In the genomic region with DNA sequence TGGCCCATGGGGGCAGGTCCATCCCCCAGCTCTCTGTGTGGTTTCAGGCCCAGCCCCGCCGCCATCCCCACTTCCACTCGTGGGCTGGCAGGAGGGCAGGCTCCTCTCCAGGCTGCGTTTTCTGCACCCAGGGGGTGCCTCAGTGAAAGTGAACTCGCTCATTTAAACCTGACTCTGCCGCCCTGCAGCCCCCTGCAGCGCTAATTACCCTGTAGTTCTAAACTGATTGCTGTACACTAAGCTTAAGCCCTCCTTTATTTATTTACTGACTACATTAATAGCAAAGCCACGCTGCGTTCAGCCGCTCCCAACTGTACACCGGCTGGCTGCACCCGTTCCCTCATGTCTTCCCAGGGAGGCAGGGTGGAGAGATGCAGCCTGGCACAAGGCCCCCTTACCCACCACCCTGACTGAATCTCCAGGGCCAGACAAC, we compare ENCODE assay signal across 17 cellular contexts. TPM values are rescaled to one million over a fixed set of nuclear protein-coding genes. Genes with fewer than 3 reads are reported as not detected.
DNase-seq lines count a peak whose midpoint lies in the region; ATAC-seq and TF ChIP-seq lines count a peak whose summit lies in the region.
"Had no signal": no experiment of that assay in that cellular context is flagged by ENCODE, and none has a peak within 500 bp of the region (broad histone marks: within the 10 kb centered on the region; RNA-seq: fewer than 3 reads in every experiment).

No MANE protein-coding gene starts in this region.

- intact Hi-C loops in natural killer cell (cut with micrococcal nuclease) (no loop called here), activated B cell treated with CpG ODN at 0.5 μM for 24 hours (cut with micrococcal nuclease) (loop anchor here (2.0 kb wide), 1 partner anchor 201 kb away; the partner anchor contains the start of gene ZBTB16)
- intact Hi-C loops in activated T-helper 1 cell treated with anti-CD3 and anti-CD28 coated beads, Interleukin-12 subunit alpha, Interleukin-12 subunit beta, Interleukin-2, Interleukin-4 antibody, amounts not matched to agents 30 ng/mL and 10 ng/mL and 1 ng/mL, durations not matched to agents 14 hours and 24 hours and 36 hours (cut with micrococcal nuclease) = no loop called here

- peak overlapping the region; percentile 19 for H4K91ac ChIP-seq in neuronal stem cell (ENCODE audit: low read depth, low read length, poor library complexity)

- no peak overlapping the region for H3K4me3 Mint-ChIP-seq in natural killer cell
- no peak overlapping the region for H3K4me3 Mint-ChIP-seq in natural killer cell treated with Interleukin-12 subunit alpha and Interleukin-12 subunit beta and Interleukin-15 and Interleukin-18, amount 100 ng/mL, for 72 hours
- peak overlapping the region; percentile 11 for H3K4me3 Mint-ChIP-seq in activated B cell treated with CpG ODN at 0.5 μM for 24 hours
- no peak overlapping the region for H3K4me3 Mint-ChIP-seq in activated T-helper 1 cell treated with anti-CD3 and anti-CD28 coated beads, Interleukin-12 subunit alpha, Interleukin-12 subunit beta, Interleukin-2, Interleukin-4 antibody, amounts not matched to agents 30 ng/mL and 10 ng/mL and 1 ng/mL, durations not matched to agents 14 hours and 24 hours and 36 hours
- H3K4me3 Mint-ChIP-seq in T-cell = no peak overlapping the region
- H3K4me3 Mint-ChIP-seq: activated naive CD4-positive, alpha-beta T cell treated with anti-CD3 and anti-CD28 coated beads for 36 hours had no signal

- H4K8ac ChIP-seq in neuronal stem cell (ENCODE audit: low read depth, low read length) = no peak overlapping the region

- CTCF ChIA-PET in activated B cell treated with CpG ODN at 0.5 μM for 24 hours (lab: Charles Lee) (interaction anchor here (1.1 to 8.9 kb wide), 16 partner anchors 72 to 454 kb away, joined by 3 to 306 read pairs (median 20); partner anchors contain the start of gene ZBTB16), T-cell (lab: Charles Lee) (interaction anchor here (0.6 to 7.5 kb wide), 18 partner anchors 20 to 1007 kb away, joined by 3 to 86 read pairs (median 4); partner anchors contain the start of gene ZBTB16 (in 1 of the 2))

- H3K36me3 ChIP-seq in neuronal stem cell (replicated peaks in 1 of 2; ENCODE audit: control insufficient read depth in 2 of 2, insufficient read depth in 2 of 2, low read length in 2 of 2) = no peaks in the 10 kb centered on the region

- no peaks in the 10 kb centered on the region for H3K9me3 Mint-ChIP-seq in natural killer cell
- no peaks in the 10 kb centered on the region for H3K9me3 Mint-ChIP-seq in natural killer cell treated with Interleukin-12 subunit alpha and Interleukin-12 subunit beta and Interleukin-15 and Interleukin-18, amount 100 ng/mL, for 72 hours
- no peaks in the 10 kb centered on the region for H3K9me3 Mint-ChIP-seq in activated B cell treated with CpG ODN at 0.5 μM for 24 hours
- no peaks in the 10 kb centered on the region for H3K9me3 Mint-ChIP-seq in activated T-helper 1 cell treated with anti-CD3 and anti-CD28 coated beads, Interleukin-12 subunit alpha, Interleukin-12 subunit beta, Interleukin-2, Interleukin-4 antibody, amounts not matched to agents 30 ng/mL and 10 ng/mL and 1 ng/mL, durations not matched to agents 14 hours and 24 hours and 36 hours
- no peaks in the 10 kb centered on the region for H3K9me3 Mint-ChIP-seq in T-cell
- H3K9me3 Mint-ChIP-seq: activated naive CD4-positive, alpha-beta T cell treated with anti-CD3 and anti-CD28 coated beads for 36 hours; naive thymus-derived CD8-positive, alpha-beta T cell had no signal

- H3K27me3 Mint-ChIP-seq in natural killer cell (ENCODE audit: low read depth in 2 of 2) = no peaks in the 10 kb centered on the region
- H3K27me3 Mint-ChIP-seq in natural killer cell treated with Interleukin-12 subunit alpha and Interleukin-12 subunit beta and Interleukin-15 and Interleukin-18, amount 100 ng/mL, for 72 hours = no peaks in the 10 kb centered on the region
- H3K27me3 Mint-ChIP-seq in activated B cell treated with CpG ODN at 0.5 μM for 24 hours = no peaks in the 10 kb centered on the region
- H3K27me3 Mint-ChIP-seq in activated T-helper 1 cell treated with anti-CD3 and anti-CD28 coated beads, Interleukin-12 subunit alpha, Interleukin-12 subunit beta, Interleukin-2, Interleukin-4 antibody, amounts not matched to agents 30 ng/mL and 10 ng/mL and 1 ng/mL, durations not matched to agents 14 hours and 24 hours and 36 hours (ENCODE audit: insufficient read depth) = no peaks in the 10 kb centered on the region
- H3K27me3 Mint-ChIP-seq in T-cell = no peaks in the 10 kb centered on the region

- no peak overlapping the region for H3K4me3 ChIP-seq in neuronal stem cell (ENCODE audit: low read length in 2 of 2)
- H3K4me3 ChIP-seq: smooth muscle cell had no signal

- H2AFZ ChIP-seq in neuronal stem cell (ENCODE audit: low read length) = no peak overlapping the region

- no peak overlapping the region for H3K4ac ChIP-seq in neuronal stem cell (ENCODE audit: low read length)

- H2BK12ac ChIP-seq in neuronal stem cell (ENCODE audit: low read length) = peak overlapping the region; percentile 77

- no peak overlapping the region for H3K27ac ChIP-seq in neuronal stem cell (replicated peaks; ENCODE audit: low read length)
- H3K27ac ChIP-seq: KMS-11 had no signal

- H3K4me1 ChIP-seq in neuronal stem cell (ENCODE audit: control insufficient read depth in 2 of 2, insufficient read depth in 1 of 2, low read depth in 1 of 2, low read length in 2 of 2) = peaks cover 37 to 45% of the 10 kb centered on the region in 2 donors

- H2BK15ac ChIP-seq in neuronal stem cell (ENCODE audit: low read length) = peak overlapping the region; percentile 86

- no peaks in the 10 kb centered on the region for H3K9me3 ChIP-seq in neuronal stem cell (replicated peaks in 1 of 2; ENCODE audit: control insufficient read depth in 2 of 2, insufficient read depth in 1 of 2, low read depth in 1 of 2, low read length in 2 of 2)

- H3K4me1 Mint-ChIP-seq in natural killer cell = peaks cover 8 to 16% of the 10 kb centered on the region in 2 donors
- H3K4me1 Mint-ChIP-seq in natural killer cell treated with Interleukin-12 subunit alpha and Interleukin-12 subunit beta and Interleukin-15 and Interleukin-18, amount 100 ng/mL, for 72 hours (ENCODE audit: low read depth in 2 of 2) = peaks cover 0 to 10% of the 10 kb centered on the region in 2 donors
- peaks cover 31% of the 10 kb centered on the region for H3K4me1 Mint-ChIP-seq in activated B cell treated with CpG ODN at 0.5 μM for 24 hours
- H3K4me1 Mint-ChIP-seq in activated T-helper 1 cell treated with anti-CD3 and anti-CD28 coated beads, Interleukin-12 subunit alpha, Interleukin-12 subunit beta, Interleukin-2, Interleukin-4 antibody, amounts not matched to agents 30 ng/mL and 10 ng/mL and 1 ng/mL, durations not matched to agents 14 hours and 24 hours and 36 hours (ENCODE audit: low read depth) = no peaks in the 10 kb centered on the region
- H3K4me1 Mint-ChIP-seq in T-cell = peaks cover 0 to 13% (median 2%) of the 10 kb centered on the region in 3 donors

- POLR2A ChIA-PET in activated B cell treated with CpG ODN at 0.5 μM for 24 hours (lab: Charles Lee) (interaction anchor here (0.9 to 3.2 kb wide), 7 partner anchors 72 to 363 kb away, joined by 4 to 16 read pairs (median 7); partner anchors contain the start of gene ZBTB16), T-cell (lab: Charles Lee) (no interaction called here)

- DNase-seq in natural killer cell = no peak
- no peak for DNase-seq in natural killer cell treated with Interleukin-12 subunit alpha and Interleukin-12 subunit beta and Interleukin-15 and Interleukin-18, amount 100 ng/mL, for 72 hours (ENCODE audit: low spot score)
- no peak for DNase-seq in activated B cell treated with CpG ODN at 0.5 μM for 24 hours
- DNase-seq in neuronal stem cell (ENCODE audit: low spot score) = no peak
- DNase-seq in kidney tubule cell (ENCODE audit: low spot score) = no peak
- no peak for DNase-seq in Kasumi-1 (lab: John Stamatoyannopoulos, UW)
- DNase-seq in activated T-helper 1 cell treated with anti-CD3 and anti-CD28 coated beads, Interleukin-12 subunit alpha, Interleukin-12 subunit beta, Interleukin-2, Interleukin-4 antibody, amounts not matched to agents 30 ng/mL and 10 ng/mL and 1 ng/mL, durations not matched to agents 14 hours and 24 hours and 36 hours (ENCODE audit: low spot score) = no peak
- DNase-seq in T-cell = no peak
- DNase-seq: activated CD8-positive, alpha-beta memory T cell treated with anti-CD3 and anti-CD28 coated beads for 24 hours; activated naive CD4-positive, alpha-beta T cell treated with anti-CD3 and anti-CD28 coated beads for 36 hours; central memory CD4-positive, alpha-beta T cell; naive thymus-derived CD8-positive, alpha-beta T cell; NCI-H226; SHP77 treated with DMSO at 0.1 percent for 48 hours; T-helper 9 cell had no signal

- H3K4me2 ChIP-seq in neuronal stem cell (ENCODE audit: insufficient read depth, low read length, poor library complexity, severe bottlenecking) = no peak overlapping the region
- H3K4me2 ChIP-seq: KMS-11, smooth muscle cell had no signal

- no peaks in the 10 kb centered on the region for H3K27me3 ChIP-seq in neuronal stem cell (ENCODE audit: control insufficient read depth in 3 of 3, insufficient read depth in 3 of 3, low read depth in 1 of 3, low read length in 3 of 3)

- H2BK120ac ChIP-seq in neuronal stem cell (ENCODE audit: low read depth, low read length) = peak overlapping the region; percentile 18

- no peak overlapping the region for H3K9ac ChIP-seq in neuronal stem cell (ENCODE audit: low read depth, low read length, poor library complexity)
- H3K9ac ChIP-seq: KMS-11 had no signal

- TF ChIP-seq CTCF in natural killer cell (IDR thresholded peaks at IDR 0.05) (no peak), activated B cell treated with CpG ODN at 0.5 μM for 24 hours (IDR thresholded peaks at IDR 0.05) (no peak)

- peak overlapping the region; percentile 28 for H3K14ac ChIP-seq in neuronal stem cell (ENCODE audit: low read length)

- H3K18ac ChIP-seq in neuronal stem cell (ENCODE audit: low read length) = peak overlapping the region; percentile 84

- H2BK5ac ChIP-seq in neuronal stem cell (ENCODE audit: low read length) = no peak overlapping the region

- peak overlapping the region; percentile 54 for H2AK5ac ChIP-seq in neuronal stem cell (ENCODE audit: low read depth, low read length)

- H3K27ac Mint-ChIP-seq in natural killer cell = peak overlapping the region; percentile 10 to 70
- H3K27ac Mint-ChIP-seq in natural killer cell treated with Interleukin-12 subunit alpha and Interleukin-12 subunit beta and Interleukin-15 and Interleukin-18, amount 100 ng/mL, for 72 hours = no peak overlapping the region
- H3K27ac Mint-ChIP-seq in activated B cell treated with CpG ODN at 0.5 μM for 24 hours = peak overlapping the region; percentile 31
- H3K27ac Mint-ChIP-seq in activated T-helper 1 cell treated with anti-CD3 and anti-CD28 coated beads, Interleukin-12 subunit alpha, Interleukin-12 subunit beta, Interleukin-2, Interleukin-4 antibody, amounts not matched to agents 30 ng/mL and 10 ng/mL and 1 ng/mL, durations not matched to agents 14 hours and 24 hours and 36 hours = no peak overlapping the region
- H3K27ac Mint-ChIP-seq in T-cell = no peak overlapping the region
- H3K27ac Mint-ChIP-seq: activated naive CD4-positive, alpha-beta T cell treated with anti-CD3 and anti-CD28 coated beads for 36 hours had no signal

- H3K23ac ChIP-seq in neuronal stem cell (ENCODE audit: low read depth, low read length, poor library complexity) = peak overlapping the region; percentile 26

- H3K36me3 Mint-ChIP-seq in natural killer cell (no peaks in the 10 kb centered on the region), activated B cell treated with CpG ODN at 0.5 μM for 24 hours (ENCODE audit: low read depth) (no peaks in the 10 kb centered on the region), T-cell (no peaks in the 10 kb centered on the region)
- no peaks in the 10 kb centered on the region for H3K36me3 Mint-ChIP-seq in natural killer cell treated with Interleukin-12 subunit alpha and Interleukin-12 subunit beta and Interleukin-15 and Interleukin-18, amount 100 ng/mL, for 72 hours
- H3K36me3 Mint-ChIP-seq in activated T-helper 1 cell treated with anti-CD3 and anti-CD28 coated beads, Interleukin-12 subunit alpha, Interleukin-12 subunit beta, Interleukin-2, Interleukin-4 antibody, amounts not matched to agents 30 ng/mL and 10 ng/mL and 1 ng/mL, durations not matched to agents 14 hours and 24 hours and 36 hours (ENCODE audit: low read depth) = no peaks in the 10 kb centered on the region
- H3K36me3 Mint-ChIP-seq: naive thymus-derived CD8-positive, alpha-beta T cell had no signal

- ATAC-seq in natural killer cell = no peak
- no peak for ATAC-seq in natural killer cell treated with Interleukin-12 subunit alpha and Interleukin-12 subunit beta and Interleukin-15 and Interleukin-18, amount 100 ng/mL, for 72 hours
- no peak for ATAC-seq in activated B cell treated with CpG ODN at 0.5 μM for 24 hours (ENCODE audit: low read depth)
- no peak for ATAC-seq in T-cell (replicated peaks in 1 of 4)
- ATAC-seq: naive thymus-derived CD8-positive, alpha-beta T cell had no signal

- no CpG with 5 or more reads among the region's 12 CpGs for WGBS in neuronal stem cell (ENCODE audit: extremely low coverage in 2 of 2, insufficient read length in 2 of 2, insufficient replicate concordance in 1 of 2), 2 donors

- peaks cover 3% of the 10 kb centered on the region for H3K79me1 ChIP-seq in neuronal stem cell (ENCODE audit: low read depth, low read length)

RNA-seq across cellular contexts. Expression of gene NNMT, which starts 36.6 kb away (rescaled TPM):
- total RNA-seq in natural killer cell (1 to 10 TPM; 1.8 to 2.4 (median 2.0) TPM), activated B cell treated with CpG ODN at 0.5 μM for 24 hours (not detected in 2 replicates), T-cell (under 1 TPM in 1 of 5 donors, not detected in 4; 0.41 TPM)
- not detected for total RNA-seq in natural killer cell treated with Interleukin-12 subunit alpha and Interleukin-12 subunit beta and Interleukin-15 and Interleukin-18, amount 100 ng/mL, for 72 hours
- 0.54 TPM for polyA plus RNA-seq in neuronal stem cell (2013, experiment 1 of 2)
- polyA plus RNA-seq in neuronal stem cell (2013, experiment 2 of 2) = 0.79 TPM
- total RNA-seq in activated T-helper 1 cell treated with anti-CD3 and anti-CD28 coated beads, Interleukin-12 subunit alpha, Interleukin-12 subunit beta, Interleukin-2, Interleukin-4 antibody, amounts not matched to agents 30 ng/mL and 10 ng/mL and 1 ng/mL, durations not matched to agents 14 hours and 24 hours and 36 hours = not detected in 2 replicates
- total RNA-seq: activated naive CD4-positive, alpha-beta T cell treated with anti-CD3 and anti-CD28 coated beads for 36 hours; naive thymus-derived CD8-positive, alpha-beta T cell had no signal
- polyA plus RNA-seq: naive thymus-derived CD8-positive, alpha-beta T cell had no signal

Comparison
In these comparisons a context has a peak if more than half of its experiments do, and no peak if none do; other contexts are left out.
1. H3K27ac Mint-ChIP-seq: peak in natural killer cell (2 of 2) and activated B cell treated with CpG ODN at 0.5 μM for 24 hours (single experiment); none in natural killer cell treated with Interleukin-12 subunit alpha and Interleukin-12 subunit beta and Interleukin-15 and Interleukin-18, amount 100 ng/mL, for 72 hours (0 of 2), activated T-helper 1 cell treated with anti-CD3 and anti-CD28 coated beads, Interleukin-12 subunit alpha, Interleukin-12 subunit beta, Interleukin-2, Interleukin-4 antibody, amounts not matched to agents 30 ng/mL and 10 ng/mL and 1 ng/mL, durations not matched to agents 14 hours and 24 hours and 36 hours (single experiment) and T-cell (0 of 2).